8 cellular contexts compared by ENCODE assay signal in genomic region chr4:41727861-41728570, GRCh38. TPM values are rescaled to one million over a fixed set of nuclear protein-coding genes. Genes with fewer than 3 reads are reported as not detected.
"Had no signal": no experiment of that assay in that cellular context is flagged by ENCODE, and none has a peak within 500 bp of the region (broad histone marks: within the 10 kb centered on the region; RNA-seq: fewer than 3 reads in every experiment).

No MANE protein-coding gene starts in this region.

- DNase-seq: H9, KBM-7 had no signal

- H3K4me2 ChIP-seq: GM23338, KMS-11 had no signal

- H3K27ac ChIP-seq: HL-60, KMS-11 had no signal

- ATAC-seq: GM23338 had no signal

- H3K4me1 Mint-ChIP-seq: H9, IgD-negative memory B cell had no signal

- H3K27ac Mint-ChIP-seq: GM23338, H9, IgD-negative memory B cell had no signal

- H2AFZ ChIP-seq: GM23338 had no signal

- H3K4me3 ChIP-seq: GM23338 had no signal

- H3K36me3 Mint-ChIP-seq: IgD-negative memory B cell had no signal

- H3K9ac ChIP-seq: KMS-11 had no signal

- H3K4me3 Mint-ChIP-seq: GM23338, H9, IgD-negative memory B cell had no signal

RNA-seq across cellular contexts. Expression of gene PHOX2B, which starts 20.5 kb away (rescaled TPM):
- total RNA-seq: GM23338, H1, H9, HT1080 had no signal
- polyA plus RNA-seq: GM23338, H1, IgD-negative memory B cell had no signal
